ENCODE assay signal across 12 cellular contexts in genomic region chr12:24945822-24946221, GRCh38. TPM values are rescaled to one million over a fixed set of nuclear protein-coding genes. Genes with fewer than 3 reads are reported as not detected.
DNase-seq lines count a peak whose midpoint lies in the region; ATAC-seq and TF ChIP-seq lines count a peak whose summit lies in the region.
"Had no signal": no experiment of that assay in that cellular context is flagged by ENCODE, and none has a peak within 500 bp of the region (broad histone marks: within the 10 kb centered on the region; RNA-seq: fewer than 3 reads in every experiment).

No MANE protein-coding gene starts in this region.

- no peak for ATAC-seq in GM21390 (IDR thresholded peaks at IDR 0.05; ENCODE audit: unreplicated experiment)
- ATAC-seq: left colon; Panc1; stimulated activated naive B cell treated with anti-CD40 and anti-IgM and Interleukin-4, amounts not matched to agents 10 μg/mL and 1 μg/mL and 100 μg/mL, for 72 hours had no signal

- peak overlapping the region; percentile 42 for H3K27ac Mint-ChIP-seq in activated naive CD8-positive, alpha-beta T cell treated with anti-CD3 and anti-CD28 coated beads for 36 hours
- H3K27ac Mint-ChIP-seq: stimulated activated naive B cell treated with anti-CD40 and anti-IgM and Interleukin-4, amounts not matched to agents 10 μg/mL and 1 μg/mL and 100 μg/mL, for 72 hours had no signal

- H3K9me3 ChIP-seq in HUES48 (ENCODE audit: control insufficient read depth, insufficient read depth, low read length) (no peaks in the 10 kb centered on the region), mesenchymal stem cell (ENCODE audit: control insufficient read depth, low read length) (no peaks in the 10 kb centered on the region), ascending aorta (no peaks in the 10 kb centered on the region)

- no peak overlapping the region for H2BK5ac ChIP-seq in mesenchymal stem cell (ENCODE audit: low read depth, low read length, poor library complexity, severe bottlenecking)

- no peaks in the 10 kb centered on the region for H3K9me3 Mint-ChIP-seq in activated naive CD8-positive, alpha-beta T cell treated with anti-CD3 and anti-CD28 coated beads for 36 hours
- H3K9me3 Mint-ChIP-seq: stimulated activated naive B cell treated with anti-CD40 and anti-IgM and Interleukin-4, amounts not matched to agents 10 μg/mL and 1 μg/mL and 100 μg/mL, for 72 hours had no signal

- no peak overlapping the region for H3K4me3 Mint-ChIP-seq in activated naive CD8-positive, alpha-beta T cell treated with anti-CD3 and anti-CD28 coated beads for 36 hours

- H3K18ac ChIP-seq in mesenchymal stem cell (ENCODE audit: low read depth in 1 of 2, low read length in 2 of 2), result peak overlapping the region in 1 of 2 experiments; percentile 12

- no peak overlapping the region for H3K14ac ChIP-seq in mesenchymal stem cell (ENCODE audit: low read length in 2 of 2)

- H3K36me3 Mint-ChIP-seq in activated naive CD8-positive, alpha-beta T cell treated with anti-CD3 and anti-CD28 coated beads for 36 hours, result peaks cover 50% of the 10 kb centered on the region

- no peak overlapping the region for H2BK12ac ChIP-seq in mesenchymal stem cell (ENCODE audit: low read length in 2 of 2)

- DNase-seq in AG09309 (ENCODE audit: low read depth) (no peak), mesenchymal stem cell (no peak), ascending aorta (ENCODE audit: low spot score in 2 of 2) (no peak), NCI-H2227 treated with DMSO at 0.1 percent for 48 hours (lab: John Stamatoyannopoulos, UW) (no peak)
- DNase-seq in activated naive CD8-positive, alpha-beta T cell treated with anti-CD3 and anti-CD28 coated beads for 36 hours, result no peak
- DNase-seq in NK-92 treated with Interleukin-12 subunit alpha and Interleukin-12 subunit beta, amount 100 ng/mL, for 24 hours (lab: John Stamatoyannopoulos, UW), result no peak
- DNase-seq: GF-D8; left colon; stimulated activated naive B cell treated with anti-CD40 and anti-IgM and Interleukin-4, amounts not matched to agents 10 μg/mL and 1 μg/mL and 100 μg/mL, for 72 hours had no signal

- peak overlapping the region; percentile 69 for H2BK15ac ChIP-seq in mesenchymal stem cell (ENCODE audit: low read depth, poor library complexity, severe bottlenecking)

- H3K79me1 ChIP-seq in mesenchymal stem cell (replicated peaks; ENCODE audit: low read length, poor library complexity, severe bottlenecking), result peaks cover 15% of the 10 kb centered on the region

- TF ChIP-seq CTCF in AG09309 (IDR thresholded peaks at IDR 0.05; ENCODE audit: control insufficient read depth, insufficient read depth, low read depth, low read length, missing control alignments), result no peak
- no peak for TF ChIP-seq CTCF in ascending aorta (IDR thresholded peaks at IDR 0.05)

- H3K4me3 ChIP-seq in AG09309 (ENCODE audit: control insufficient read depth, low read depth, low read length), result peak overlapping the region; percentile 86
- peak overlapping the region; percentile 100; the same call in 1 of the 2 replicates for H3K4me3 ChIP-seq in HUES48 (ENCODE audit: low read depth, low read length)
- no peak overlapping the region for H3K4me3 ChIP-seq in mesenchymal stem cell (ENCODE audit: insufficient read depth in 1 of 2, low read depth in 1 of 2, low read length in 2 of 2)
- H3K4me3 ChIP-seq in ascending aorta, result no peak overlapping the region

- H2AFZ ChIP-seq in mesenchymal stem cell (ENCODE audit: low read depth, low read length), result no peak overlapping the region

- no peak overlapping the region for H3K4ac ChIP-seq in mesenchymal stem cell (ENCODE audit: low read depth in 1 of 2, low read length in 2 of 2)

- H3K9ac ChIP-seq in HUES48 (ENCODE audit: low read depth, low read length) (no peak overlapping the region), mesenchymal stem cell (ENCODE audit: low read length) (peak overlapping the region; percentile 91)

- H3K36me3 ChIP-seq in HUES48 (ENCODE audit: control insufficient read depth, insufficient read depth, low read length), result peaks cover 17% of the 10 kb centered on the region
- peaks cover 3 to 13% of the 10 kb centered on the region in 2 experiments for H3K36me3 ChIP-seq in mesenchymal stem cell (ENCODE audit: control insufficient read depth in 1 of 2, insufficient read depth in 2 of 2, low read depth in 1 of 2, low read length in 2 of 2)
- no peaks in the 10 kb centered on the region for H3K36me3 ChIP-seq in ascending aorta

- no peak overlapping the region for H3K23ac ChIP-seq in mesenchymal stem cell (ENCODE audit: low read length in 2 of 2)

- H3K27me3 ChIP-seq in HUES48 (ENCODE audit: control insufficient read depth, insufficient read depth, low read length) (no peaks in the 10 kb centered on the region), mesenchymal stem cell (ENCODE audit: control insufficient read depth in 1 of 2, insufficient read depth in 1 of 2, low read length in 2 of 2) (no peaks in the 10 kb centered on the region), ascending aorta (no peaks in the 10 kb centered on the region)

- H3K27ac ChIP-seq in HUES48 (ENCODE audit: low read depth, low read length) (peak overlapping the region; percentile 27), mesenchymal stem cell (ENCODE audit: low read length, poor library complexity, severe bottlenecking) (peak overlapping the region; percentile 38), ascending aorta (peak overlapping the region in 1 of 2 donors; percentile 17)

- H3K4me1 Mint-ChIP-seq in activated naive CD8-positive, alpha-beta T cell treated with anti-CD3 and anti-CD28 coated beads for 36 hours, result peaks cover 47% of the 10 kb centered on the region

- H3K4me1 ChIP-seq in HUES48 (ENCODE audit: control insufficient read depth, insufficient read depth, low read length) (peaks cover 49% of the 10 kb centered on the region), mesenchymal stem cell (ENCODE audit: control insufficient read depth, insufficient read depth, low read depth, low read length) (peaks cover 4% of the 10 kb centered on the region), ascending aorta (peaks cover 3% of the 10 kb centered on the region in 2 donors)

- H3K27me3 Mint-ChIP-seq in activated naive CD8-positive, alpha-beta T cell treated with anti-CD3 and anti-CD28 coated beads for 36 hours, result peaks cover 45% of the 10 kb centered on the region

- H4K91ac ChIP-seq in mesenchymal stem cell (ENCODE audit: low read length), result no peak overlapping the region

- H3K4me2 ChIP-seq in mesenchymal stem cell (ENCODE audit: low read length, poor library complexity, severe bottlenecking), result no peak overlapping the region

- H2BK120ac ChIP-seq in mesenchymal stem cell (ENCODE audit: low read depth, low read length), result no peak overlapping the region

- intact Hi-C loops in ascending aorta (cut with DNase I), result no loop called here

- H2AK5ac ChIP-seq in mesenchymal stem cell (ENCODE audit: low read length, severe bottlenecking), result peak overlapping the region; percentile 85

- no peak overlapping the region for H4K8ac ChIP-seq in mesenchymal stem cell (ENCODE audit: low read length)

RNA-seq across cellular contexts. Expression of gene BCAT1, which starts 3.1 kb away (rescaled TPM):
- 10 to 100 TPM; 58.7 to 59.6 TPM for total RNA-seq in activated naive CD8-positive, alpha-beta T cell treated with anti-CD3 and anti-CD28 coated beads for 36 hours
- polyA plus RNA-seq in mesenchymal stem cell (2013, experiment 1 of 2), result 65.2 TPM
- polyA plus RNA-seq in mesenchymal stem cell (2013, experiment 2 of 2), result 68.3 TPM
- 16.5 TPM for total RNA-seq in ascending aorta

Comparison
In these comparisons a context has a peak if more than half of its experiments do, and no peak if none do; other contexts are left out.
1. H3K4me3 ChIP-seq: peak in AG09309 (single experiment) and HUES48 (single experiment); none in mesenchymal stem cell (0 of 2) and ascending aorta (0 of 2).